14 cellular contexts compared by ENCODE assay signal in genomic region chr22:21457023-21457787, GRCh38. TPM values are rescaled to one million over a fixed set of nuclear protein-coding genes. Genes with fewer than 3 reads are reported as not detected.
DNase-seq lines count a peak whose midpoint lies in the region; ATAC-seq and TF ChIP-seq lines count a peak whose summit lies in the region.
"Had no signal": no experiment of that assay in that cellular context is flagged by ENCODE, and none has a peak within 500 bp of the region (broad histone marks: within the 10 kb centered on the region; RNA-seq: fewer than 3 reads in every experiment).

No MANE protein-coding gene starts in this region.

- H3K36me3 ChIP-seq in body of pancreas (replicated peaks in 1 of 2; ENCODE audit: insufficient read depth in 1 of 2, low read depth in 2 of 2) = no peaks in the 10 kb centered on the region
- H3K36me3 ChIP-seq in suprapubic skin = no peaks in the 10 kb centered on the region
- no peaks in the 10 kb centered on the region for H3K36me3 ChIP-seq in naive thymus-derived CD4-positive, alpha-beta T cell (ENCODE audit: control insufficient read depth in 2 of 3, insufficient read depth in 3 of 3, low read length in 3 of 3)

- H3K4me3 ChIP-seq in body of pancreas = no peak overlapping the region
- no peak overlapping the region for H3K4me3 ChIP-seq in lower leg skin (ENCODE audit: low read depth, poor library complexity, severe bottlenecking)
- H3K4me3 ChIP-seq in suprapubic skin = no peak overlapping the region
- no peak overlapping the region for H3K4me3 ChIP-seq in naive thymus-derived CD4-positive, alpha-beta T cell (ENCODE audit: low read length)

- no peak overlapping the region for H3K4me3 Mint-ChIP-seq in activated T-cell treated with anti-CD3 and anti-CD28 coated beads, Interleukin-2, amount 50 U/mL, for 24 hours
- H3K4me3 Mint-ChIP-seq in activated T-cell treated with anti-CD3 and anti-CD28 coated beads, Interleukin-2, amount 50 U/mL, for 72 hours = no peak overlapping the region
- H3K4me3 Mint-ChIP-seq in naive thymus-derived CD4-positive, alpha-beta T cell = no peak overlapping the region
- H3K4me3 Mint-ChIP-seq: activated naive CD8-positive, alpha-beta T cell; naive thymus-derived CD8-positive, alpha-beta T cell had no signal

- CTCF ChIA-PET in naive thymus-derived CD4-positive, alpha-beta T cell (lab: Charles Lee) = no interaction called here

- TF ChIP-seq CTCF in body of pancreas (IDR thresholded peaks at IDR 0.05) (no peak), lower leg skin (IDR thresholded peaks at IDR 0.05) (no peak), suprapubic skin (IDR thresholded peaks at IDR 0.05) (no peak), omental fat pad (IDR thresholded peaks at IDR 0.05) (no peak)

- H3K4me1 Mint-ChIP-seq in activated T-cell treated with anti-CD3 and anti-CD28 coated beads, Interleukin-2, amount 50 U/mL, for 24 hours (ENCODE audit: low read depth) = no peaks in the 10 kb centered on the region
- no peaks in the 10 kb centered on the region for H3K4me1 Mint-ChIP-seq in activated T-cell treated with anti-CD3 and anti-CD28 coated beads, Interleukin-2, amount 50 U/mL, for 72 hours (ENCODE audit: low read depth)
- no peaks in the 10 kb centered on the region for H3K4me1 Mint-ChIP-seq in naive thymus-derived CD4-positive, alpha-beta T cell
- H3K4me1 Mint-ChIP-seq: naive thymus-derived CD8-positive, alpha-beta T cell had no signal

- no peaks in the 10 kb centered on the region for H3K9me3 Mint-ChIP-seq in activated T-cell treated with anti-CD3 and anti-CD28 coated beads, Interleukin-2, amount 50 U/mL, for 24 hours
- no peaks in the 10 kb centered on the region for H3K9me3 Mint-ChIP-seq in activated T-cell treated with anti-CD3 and anti-CD28 coated beads, Interleukin-2, amount 50 U/mL, for 72 hours
- H3K9me3 Mint-ChIP-seq in naive thymus-derived CD4-positive, alpha-beta T cell = no peaks in the 10 kb centered on the region
- H3K9me3 Mint-ChIP-seq: naive thymus-derived CD8-positive, alpha-beta T cell had no signal

- H3K27me3 ChIP-seq in body of pancreas = no peaks in the 10 kb centered on the region
- H3K27me3 ChIP-seq in suprapubic skin = no peaks in the 10 kb centered on the region
- H3K27me3 ChIP-seq in naive thymus-derived CD4-positive, alpha-beta T cell (ENCODE audit: control insufficient read depth in 2 of 2, insufficient read depth in 2 of 2, low read length in 2 of 2) = no peaks in the 10 kb centered on the region

- H3K4me1 ChIP-seq in body of pancreas (peaks cover 13% of the 10 kb centered on the region), suprapubic skin (no peaks in the 10 kb centered on the region)
- H3K4me1 ChIP-seq in naive thymus-derived CD4-positive, alpha-beta T cell (ENCODE audit: control insufficient read depth in 2 of 2, insufficient read depth in 2 of 2, low read length in 2 of 2) = no peaks in the 10 kb centered on the region

- H3K27ac ChIP-seq in body of pancreas (no peak overlapping the region), suprapubic skin (no peak overlapping the region)
- H3K27ac ChIP-seq in naive thymus-derived CD4-positive, alpha-beta T cell (ENCODE audit: low read depth, low read length) = no peak overlapping the region

- ATAC-seq in activated T-cell treated with anti-CD3 and anti-CD28 coated beads, Interleukin-2, amount 50 U/mL, for 72 hours (replicated peaks in 1 of 2) = no peak
- ATAC-seq in body of pancreas (peak; percentile 43), omental fat pad (ENCODE audit: low FRiP score) (no peak)
- no peak for ATAC-seq in naive thymus-derived CD4-positive, alpha-beta T cell
- ATAC-seq: naive thymus-derived CD8-positive, alpha-beta T cell had no signal

- peak; percentile 12 for DNase-seq in activated T-cell treated with anti-CD3 and anti-CD28 coated beads, Interleukin-2, amount 50 U/mL, for 24 hours
- DNase-seq in activated T-cell treated with anti-CD3 and anti-CD28 coated beads, Interleukin-2, amount 50 U/mL, for 72 hours = no peak
- DNase-seq in body of pancreas (peak in 1 of 4 donors; percentile 49), lower leg skin (ENCODE audit: low spot score in 2 of 2) (peak; percentile 6 to 70), suprapubic skin (ENCODE audit: low spot score in 2 of 2) (peak; percentile 44 to 50), NCI-H446 (lab: John Stamatoyannopoulos, UW) (no peak), omental fat pad (ENCODE audit: low spot score) (no peak)
- DNase-seq in naive thymus-derived CD4-positive, alpha-beta T cell = no peak
- DNase-seq: Calu3; cerebellar nuclear complex; naive thymus-derived CD8-positive, alpha-beta T cell; NCI-H82; small intestine had no signal

- no peak overlapping the region for H3K27ac Mint-ChIP-seq in activated T-cell treated with anti-CD3 and anti-CD28 coated beads, Interleukin-2, amount 50 U/mL, for 24 hours
- no peak overlapping the region for H3K27ac Mint-ChIP-seq in activated T-cell treated with anti-CD3 and anti-CD28 coated beads, Interleukin-2, amount 50 U/mL, for 72 hours
- H3K27ac Mint-ChIP-seq in naive thymus-derived CD4-positive, alpha-beta T cell = peak overlapping the region in 1 of 9 donors; percentile 42
- H3K27ac Mint-ChIP-seq: activated naive CD8-positive, alpha-beta T cell had no signal

- no peaks in the 10 kb centered on the region for H3K36me3 Mint-ChIP-seq in activated T-cell treated with anti-CD3 and anti-CD28 coated beads, Interleukin-2, amount 50 U/mL, for 24 hours (ENCODE audit: low read depth)
- H3K36me3 Mint-ChIP-seq in activated T-cell treated with anti-CD3 and anti-CD28 coated beads, Interleukin-2, amount 50 U/mL, for 72 hours (ENCODE audit: insufficient read depth in 2 of 2) = no peaks in the 10 kb centered on the region
- no peaks in the 10 kb centered on the region for H3K36me3 Mint-ChIP-seq in naive thymus-derived CD4-positive, alpha-beta T cell
- H3K36me3 Mint-ChIP-seq: activated naive CD8-positive, alpha-beta T cell; naive thymus-derived CD8-positive, alpha-beta T cell had no signal

- intact Hi-C loops in body of pancreas (cut with DNase I) = no loop called here
- intact Hi-C loops in lower leg skin (cut with DNase I; ENCODE audit: low total_unique reads) = no loop called here
- intact Hi-C loops in naive thymus-derived CD4-positive, alpha-beta T cell (cut with micrococcal nuclease) = no loop called here

- 81 to 83% methylated on average over 18 to 19 of the region's 19 CpGs for WGBS in body of pancreas, 2 donors
- 89 to 91% methylated on average over 19 of the region's 19 CpGs for WGBS in lower leg skin, 2 donors
- WGBS in suprapubic skin = 90% methylated on average over 19 of the region's 19 CpGs

- POLR2A ChIA-PET in naive thymus-derived CD4-positive, alpha-beta T cell (lab: Charles Lee) = no interaction called here

- H3K27me3 Mint-ChIP-seq in activated T-cell treated with anti-CD3 and anti-CD28 coated beads, Interleukin-2, amount 50 U/mL, for 24 hours = no peaks in the 10 kb centered on the region
- no peaks in the 10 kb centered on the region for H3K27me3 Mint-ChIP-seq in activated T-cell treated with anti-CD3 and anti-CD28 coated beads, Interleukin-2, amount 50 U/mL, for 72 hours (ENCODE audit: low read depth)
- H3K27me3 Mint-ChIP-seq in naive thymus-derived CD4-positive, alpha-beta T cell = no peaks in the 10 kb centered on the region
- H3K27me3 Mint-ChIP-seq: activated naive CD8-positive, alpha-beta T cell; naive thymus-derived CD8-positive, alpha-beta T cell had no signal

- no peaks in the 10 kb centered on the region for H3K9me3 ChIP-seq in body of pancreas
- H3K9me3 ChIP-seq in suprapubic skin = no peaks in the 10 kb centered on the region
- H3K9me3 ChIP-seq in naive thymus-derived CD4-positive, alpha-beta T cell (ENCODE audit: control insufficient read depth in 2 of 3, low read length in 3 of 3) = no peaks in the 10 kb centered on the region

- TF ChIP-seq EP300 in suprapubic skin (IDR thresholded peaks at IDR 0.05) = no peak

- no peak for TF ChIP-seq POLR2A in body of pancreas (IDR thresholded peaks at IDR 0.05)
- no peak for TF ChIP-seq POLR2A in lower leg skin (IDR thresholded peaks at IDR 0.05)
- TF ChIP-seq POLR2A in suprapubic skin (IDR thresholded peaks at IDR 0.05) = no peak

RNA-seq across cellular contexts. Expression of gene TMEM191C, which starts 10.0 kb away (rescaled TPM):
- total RNA-seq in activated T-cell treated with anti-CD3 and anti-CD28 coated beads, Interleukin-2, amount 50 U/mL, for 72 hours = 1 to 10 TPM; 1.5 to 3.0 TPM
- total RNA-seq in body of pancreas = under 1 TPM in 1 of 2 donors, not detected in 1; 0.33 TPM
- 1 to 10 TPM in 3 of 4 donors, under 1 TPM in 1; 0.13 to 4.0 (median 1.5) TPM for total RNA-seq in lower leg skin
- total RNA-seq in suprapubic skin = 1 to 10 TPM in 1 of 4 donors, under 1 TPM in 2, not detected in 1; 0.42 to 1.7 (median 0.47) TPM
- total RNA-seq in naive thymus-derived CD4-positive, alpha-beta T cell = 1 to 10 TPM; 1.3 to 7.3 (median 3.7) TPM
- polyA plus RNA-seq in naive thymus-derived CD4-positive, alpha-beta T cell = 1 to 10 TPM in 1 of 2 donors, under 1 TPM in 1; 0.51 to 2.3 TPM
- total RNA-seq in omental fat pad = 1 to 10 TPM in 2 of 4 donors, under 1 TPM in 2; 0.31 to 3.8 (median 0.87) TPM

RNA-seq across cellular contexts. Expression of gene HIC2, which starts 40.0 kb away (rescaled TPM):
- 1 to 10 TPM; 4.3 to 5.1 TPM for total RNA-seq in activated T-cell treated with anti-CD3 and anti-CD28 coated beads, Interleukin-2, amount 50 U/mL, for 72 hours
- total RNA-seq in body of pancreas (1 to 10 TPM; 2.9 to 4.0 TPM), lower leg skin (1 to 10 TPM; 3.8 to 6.6 (median 5.0) TPM), suprapubic skin (1 to 10 TPM; 4.2 to 9.4 (median 6.3) TPM), omental fat pad (1 to 10 TPM; 4.4 to 9.2 (median 5.6) TPM)
- 10 to 100 TPM in 4 of 5 experiments, 1 to 10 TPM in 1; 4.5 to 13.8 (median 11.4) TPM for total RNA-seq in naive thymus-derived CD4-positive, alpha-beta T cell
- polyA plus RNA-seq in naive thymus-derived CD4-positive, alpha-beta T cell = 1 to 10 TPM in 1 of 2 donors, under 1 TPM in 1; 0.44 to 1.2 TPM

Comparison
In these comparisons a context has a peak if more than half of its experiments do, and no peak if none do; other contexts are left out.
1. DNase-seq: peak in activated T-cell treated with anti-CD3 and anti-CD28 coated beads, Interleukin-2, amount 50 U/mL, for 24 hours (single experiment), lower leg skin (2 of 2) and suprapubic skin (2 of 2); none in activated T-cell treated with anti-CD3 and anti-CD28 coated beads, Interleukin-2, amount 50 U/mL, for 72 hours (0 of 2), naive thymus-derived CD4-positive, alpha-beta T cell (0 of 9), NCI-H446 (0 of 2) and omental fat pad (single experiment).